7 cellular contexts compared by ENCODE assay signal in genomic region chr1:44738985-44739360, GRCh38. TPM values are rescaled to one million over a fixed set of nuclear protein-coding genes. Genes with fewer than 3 reads are reported as not detected.
DNase-seq lines count a peak whose midpoint lies in the region; ATAC-seq and TF ChIP-seq lines count a peak whose summit lies in the region.
"Not testable (repeated sequence)": the region's sequence is repeated elsewhere in the genome, so short reads cannot be mapped to it uniquely, and the experiment has no call there.
"Had no signal": no experiment of that assay in that cellular context is flagged by ENCODE, and none has a peak within 500 bp of the region (broad histone marks: within the 10 kb centered on the region; RNA-seq: fewer than 3 reads in every experiment).

No MANE protein-coding gene starts in this region.

- ATAC-seq in memory B cell (ENCODE audit: low read depth) = not testable (repeated sequence)

- peak overlapping the region; percentile 93 for H3K27ac ChIP-seq in C4-2B
- H3K27ac ChIP-seq in smooth muscle cell (ENCODE audit: low read depth) = peak overlapping the region; percentile 63

- H3K36me3 Mint-ChIP-seq in activated naive CD4-positive, alpha-beta T cell treated with anti-CD3 and anti-CD28 coated beads, Interleukin-2, amount 10 ng/mL, durations not matched to agents 7 days and 5 days = peaks cover 20% of the 10 kb centered on the region
- H3K36me3 Mint-ChIP-seq in memory B cell = not testable (repeated sequence)

- not testable (repeated sequence) for TF ChIP-seq CTCF in C4-2B (conservative IDR thresholded peaks at IDR 0.05); epithelial cell of esophagus (IDR thresholded peaks at IDR 0.05; ENCODE audit: insufficient read depth, low read depth, low read length, missing control alignments); smooth muscle cell (IDR thresholded peaks at IDR 0.05; ENCODE audit: borderline replicate concordance, insufficient read depth, poor library complexity, severe bottlenecking)

- not testable (repeated sequence) for H3K9ac ChIP-seq in smooth muscle cell (ENCODE audit: low read depth)

- H3K4me1 ChIP-seq in smooth muscle cell (ENCODE audit: low read depth) = not testable (repeated sequence)

- CTCF ChIA-PET in activated naive CD4-positive, alpha-beta T cell treated with anti-CD3 and anti-CD28 coated beads, Interleukin-2, amount 10 ng/mL, durations not matched to agents 7 days and 5 days (lab: Charles Lee) = not testable (repeated sequence)

- peak overlapping the region; percentile 75 for H3K4me3 ChIP-seq in epithelial cell of esophagus (ENCODE audit: low read length)
- peak overlapping the region; percentile 74 for H3K4me3 ChIP-seq in smooth muscle cell

- H3K36me3 ChIP-seq in smooth muscle cell (ENCODE audit: low read depth) = not testable (repeated sequence)

- H3K27me3 ChIP-seq in smooth muscle cell (ENCODE audit: low read depth) = not testable (repeated sequence)

- peak overlapping the region; percentile 96 for H3K4me2 ChIP-seq in smooth muscle cell

- H3F3A ChIP-seq in smooth muscle cell (ENCODE audit: low read depth) = not testable (repeated sequence)

- H3K27me3 Mint-ChIP-seq in activated naive CD4-positive, alpha-beta T cell treated with anti-CD3 and anti-CD28 coated beads, Interleukin-2, amount 10 ng/mL, durations not matched to agents 7 days and 5 days; memory B cell: not testable (repeated sequence)

- not testable (repeated sequence) for H3K9me3 Mint-ChIP-seq in activated naive CD4-positive, alpha-beta T cell treated with anti-CD3 and anti-CD28 coated beads, Interleukin-2, amount 10 ng/mL, durations not matched to agents 7 days and 5 days; memory B cell

- peaks cover 21% of the 10 kb centered on the region for H3K79me2 ChIP-seq in smooth muscle cell (ENCODE audit: low read depth)

- DNase-seq in NCI-H2029 (lab: John Stamatoyannopoulos, UW) = peak; percentile 77
- DNase-seq in activated naive CD4-positive, alpha-beta T cell treated with anti-CD3 and anti-CD28 coated beads, Interleukin-2, amount 10 ng/mL, durations not matched to agents 7 days and 5 days; epithelial cell of esophagus (ENCODE audit: low read depth); memory B cell (ENCODE audit: low spot score in 2 of 2); smooth muscle cell (lab: John Stamatoyannopoulos, UW; ENCODE audit: unreplicated experiment): not testable (repeated sequence)

- 100% methylated on average over 1 of the region's 1 CpG for WGBS in smooth muscle cell (ENCODE audit: low lambda C conversion rate)

- not testable (repeated sequence) for H3K9me3 ChIP-seq in smooth muscle cell (replicated peaks; ENCODE audit: low read depth)

- peak overlapping the region; percentile 89 for H3K4me3 Mint-ChIP-seq in activated naive CD4-positive, alpha-beta T cell treated with anti-CD3 and anti-CD28 coated beads, Interleukin-2, amount 10 ng/mL, durations not matched to agents 7 days and 5 days
- peak overlapping the region; percentile 85 for H3K4me3 Mint-ChIP-seq in memory B cell

- peaks cover 40% of the 10 kb centered on the region for H3K4me1 Mint-ChIP-seq in activated naive CD4-positive, alpha-beta T cell treated with anti-CD3 and anti-CD28 coated beads, Interleukin-2, amount 10 ng/mL, durations not matched to agents 7 days and 5 days
- H3K4me1 Mint-ChIP-seq in memory B cell = not testable (repeated sequence)

- peak overlapping the region; percentile 79 for H2AFZ ChIP-seq in smooth muscle cell (ENCODE audit: low read depth)

- not testable (repeated sequence) for H4K20me1 ChIP-seq in smooth muscle cell (ENCODE audit: low read depth)

- H3K27ac Mint-ChIP-seq in activated naive CD4-positive, alpha-beta T cell treated with anti-CD3 and anti-CD28 coated beads, Interleukin-2, amount 10 ng/mL, durations not matched to agents 7 days and 5 days = peak overlapping the region; percentile 90
- peak overlapping the region; percentile 73 for H3K27ac Mint-ChIP-seq in memory B cell

RNA-seq across cellular contexts. Expression of gene KIF2C, which starts 0.7 kb away (rescaled TPM):
- 5.7 and 9.2 TPM in 2 replicates for total RNA-seq in smooth muscle cell
- polyA plus RNA-seq in smooth muscle cell = 6.8 and 8.5 TPM in 2 replicates

RNA-seq across cellular contexts. Expression of gene RNU5D-1, which starts 8.0 kb away (rescaled TPM):
- not detected in 2 replicates for total RNA-seq in smooth muscle cell
- not detected in 2 replicates for polyA plus RNA-seq in smooth muscle cell
- total RNA-seq: NCI-H460 had no signal

RNA-seq across cellular contexts. Expression of gene RPS8, which starts 36.4 kb away (rescaled TPM):
- total RNA-seq in smooth muscle cell = 2,002 and 2,330 TPM in 2 replicates
- polyA plus RNA-seq in smooth muscle cell = 478 and 530 TPM in 2 replicates

RNA-seq across cellular contexts. Expression of gene BEST4, which starts 49.0 kb away (rescaled TPM):
- total RNA-seq in smooth muscle cell = 0.54 TPM in 1 of 2 replicates, not detected in the other
- polyA plus RNA-seq in smooth muscle cell = 0.78 and 0.89 TPM in 2 replicates
- total RNA-seq: NCI-H460 had no signal
